ENCODE assay signal across 27 cellular contexts in the genomic region with DNA sequence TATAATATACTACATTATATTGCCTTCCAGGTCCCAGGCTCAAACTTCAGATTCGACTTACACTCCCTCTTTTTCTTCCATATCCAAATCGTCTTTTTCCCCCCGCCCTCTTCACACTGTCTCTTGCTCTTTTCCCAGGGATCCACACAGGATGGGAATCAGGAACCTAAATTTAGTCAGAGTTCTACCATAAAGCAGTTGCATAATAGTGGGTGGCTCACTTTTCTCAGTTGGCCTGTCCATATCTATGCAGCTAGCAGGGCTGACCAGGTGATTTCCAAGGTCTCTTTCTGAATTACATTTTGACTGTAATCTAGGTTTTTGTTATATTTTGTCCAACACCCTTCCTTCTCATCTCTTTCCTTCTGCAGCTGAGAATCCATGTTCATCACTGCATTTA. TPM values are rescaled to one million over a fixed set of nuclear protein-coding genes. Genes with fewer than 3 reads are reported as not detected.
DNase-seq lines count a peak whose midpoint lies in the region; ATAC-seq, FAIRE-seq and TF ChIP-seq lines count a peak whose summit lies in the region.
"Had no signal": no experiment of that assay in that cellular context is flagged by ENCODE, and none has a peak within 500 bp of the region (broad histone marks: within the 10 kb centered on the region; RNA-seq: fewer than 3 reads in every experiment).

No MANE protein-coding gene starts in this region.

- no peak overlapping the region for H3K9ac ChIP-seq in mammary epithelial cell (ENCODE audit: insufficient read depth, low read length)
- no peak overlapping the region for H3K9ac ChIP-seq in HepG2 (ENCODE audit: insufficient read depth, low read depth, low read length)
- H3K9ac ChIP-seq: BLaER1 treated with 17β-estradiol and CSF1 and Interleukin-3, amounts not matched to agents 10 nM and 100 nM had no signal

- dilution Hi-C loops in mammary epithelial cell (cut with HindIII; ENCODE audit: low sequenced_read_pairs): no loop called here

- H2AFZ ChIP-seq in mammary epithelial cell (ENCODE audit: low read depth, low read length) (no peak overlapping the region), HepG2 (ENCODE audit: low read length) (no peak overlapping the region)

- peaks cover 7% of the 10 kb centered on the region for H3K36me3 Mint-ChIP-seq in MCF 10A (ENCODE audit: insufficient read depth, unreplicated experiment)
- peaks cover 5% of the 10 kb centered on the region for H3K36me3 Mint-ChIP-seq in progenitor cell of endocrine pancreas (ENCODE audit: insufficient read depth)
- H3K36me3 Mint-ChIP-seq: CD14-positive monocyte had no signal

- DNase-seq in MCF 10A (ENCODE audit: unreplicated experiment) (no peak), mammary epithelial cell (no peak), right lobe of liver (no peak), HepG2 (ENCODE audit: low spot score) (no peak), progenitor cell of endocrine pancreas (ENCODE audit: low spot score, unreplicated experiment) (no peak), WERI-Rb-1 (no peak), lower lobe of right lung (no peak)
- DNase-seq: AML-193; BE2C; CD4-positive, alpha-beta T cell; CD8-positive, alpha-beta memory T cell; DMS 273 treated with DMSO at 0.1 percent for 48 hours; DMS79; EL; GDM1; GOT3; HFFc6 had no signal

- in situ Hi-C loops in mammary epithelial cell (cut with MboI; ENCODE audit: low sequenced_read_pairs in 2 of 2) (no loop called here), HepG2 (cut with HindIII; ENCODE audit: extremely low pct_ligation_motif_present, low pct_unique_long_range_greater_than_20kb) (no loop called here)

- H3K9me3 Mint-ChIP-seq in MCF 10A (ENCODE audit: unreplicated experiment): no peaks in the 10 kb centered on the region
- H3K9me3 Mint-ChIP-seq in progenitor cell of endocrine pancreas (ENCODE audit: low read depth): no peaks in the 10 kb centered on the region
- H3K9me3 Mint-ChIP-seq: CD14-positive monocyte; CD4-positive, alpha-beta T cell; CD8-positive, alpha-beta memory T cell; HFFc6 had no signal

- no peak for TF ChIP-seq POLR2A in right lobe of liver (IDR thresholded peaks at IDR 0.05)
- TF ChIP-seq POLR2A in HepG2 (IDR thresholded peaks at IDR 0.05; ENCODE audit: insufficient read depth in 1 of 2, low read depth in 2 of 2, low read length in 2 of 2): no peak

- WGBS in mammary epithelial cell (ENCODE audit: low coverage, missing lambda C conversion rate): 100% methylated on average over 3 of the region's 3 CpGs
- 69% methylated on average over 3 of the region's 3 CpGs for WGBS in right lobe of liver (ENCODE audit: insufficient coverage, low coverage, low lambda C conversion rate, missing lambda C conversion rate)
- WGBS in HepG2 (ENCODE audit: low lambda C conversion rate): 17% methylated on average over 3 of the region's 3 CpGs

- H3K79me2 ChIP-seq in mammary epithelial cell (ENCODE audit: insufficient read depth, low read length): no peaks in the 10 kb centered on the region
- H3K79me2 ChIP-seq in HepG2 (ENCODE audit: insufficient read depth, low read length): no peaks in the 10 kb centered on the region

- no peak for FAIRE-seq in HepG2 (lab: Jason Lieb, UNC)
- FAIRE-seq: A204.1, D721Med, GM12878, GM19239, H54 had no signal

- H3K4me3 Mint-ChIP-seq in MCF 10A (ENCODE audit: unreplicated experiment): no peak overlapping the region
- no peak overlapping the region for H3K4me3 Mint-ChIP-seq in progenitor cell of endocrine pancreas (ENCODE audit: low read depth)
- H3K4me3 Mint-ChIP-seq: CD14-positive monocyte; CD4-positive, alpha-beta T cell; CD8-positive, alpha-beta memory T cell; HFFc6 had no signal

- no peak for TF ChIP-seq EP300 in HepG2 (IDR thresholded peaks at IDR 0.05; ENCODE audit: low read depth in 2 of 2, low read length in 2 of 2)
- no peak for TF ChIP-seq EP300 in HepG2 (CRISPR knock-in tag; IDR thresholded peaks at IDR 0.05; ENCODE audit: borderline replicate concordance)

- H3K4me2 ChIP-seq in mammary epithelial cell (ENCODE audit: insufficient read depth, low read depth, low read length): no peak overlapping the region
- no peak overlapping the region for H3K4me2 ChIP-seq in HepG2 (ENCODE audit: low read depth, low read length)
- H3K4me2 ChIP-seq: BLaER1 treated with 17β-estradiol and CSF1 and Interleukin-3, amounts not matched to agents 10 nM and 100 nM had no signal

- ATAC-seq in right lobe of liver: peak; percentile 47 to 73 (median 55)
- no peak for ATAC-seq in HepG2
- ATAC-seq in lower lobe of right lung: no peak
- ATAC-seq in GM21825 (IDR thresholded peaks at IDR 0.05; ENCODE audit: unreplicated experiment): no peak
- ATAC-seq: GM12878 had no signal

- CTCF ChIA-PET in MCF 10A (lab: Yijun Ruan, JAX): no interaction called here
- CTCF ChIA-PET in mammary epithelial cell (lab: Charles Lee; ENCODE audit: low non-redundant PET): no interaction called here
- CTCF ChIA-PET in HepG2 (lab: Yijun Ruan, JAX; ENCODE audit: low intra/inter-chr PET ratio, low total read pairs): no interaction called here

- TF ChIP-seq RAD21 in HepG2 (CRISPR knock-in tag; IDR thresholded peaks at IDR 0.05): no peak

- no TSS peak for BruUV-seq in MCF 10A (replicated peaks; lab: Mats Ljungman, UMichigan)
- BruUV-seq in mammary epithelial cell (replicated peaks; lab: Mats Ljungman, UMichigan): no TSS peak
- BruUV-seq in HepG2 (replicated peaks; lab: Mats Ljungman, UMichigan): no TSS peak

- peaks cover 12% of the 10 kb centered on the region for H3K36me3 ChIP-seq in mammary epithelial cell (ENCODE audit: insufficient read depth, low read length)
- peaks cover 0 to 9% (median 0%) of the 10 kb centered on the region in 4 donors for H3K36me3 ChIP-seq in right lobe of liver
- H3K36me3 ChIP-seq in HepG2 (replicated peaks in 1 of 2; ENCODE audit: control insufficient read depth in 1 of 2, insufficient read depth in 2 of 2, low read length in 2 of 2): no peaks in the 10 kb centered on the region
- no peaks in the 10 kb centered on the region for H3K36me3 ChIP-seq in WERI-Rb-1
- peaks cover 20% of the 10 kb centered on the region for H3K36me3 ChIP-seq in lower lobe of right lung
- H3K36me3 ChIP-seq: BE2C; BLaER1 treated with 17β-estradiol and CSF1 and Interleukin-3, amounts not matched to agents 10 nM and 100 nM; HAP-1 had no signal

- intact Hi-C loops in MCF 10A (cut with micrococcal nuclease) (no loop called here), mammary epithelial cell (cut with micrococcal nuclease) (no loop called here), right lobe of liver (cut with DNase I) (no loop called here), HepG2 (cut with micrococcal nuclease; ENCODE audit: unreplicated experiment) (no loop called here), lower lobe of right lung (cut with DNase I) (no loop called here)

- H3K27ac ChIP-seq in mammary epithelial cell (ENCODE audit: insufficient read depth, low read depth, low read length): no peak overlapping the region
- peak overlapping the region; percentile 19 to 89 (median 87) for H3K27ac ChIP-seq in right lobe of liver
- H3K27ac ChIP-seq in HepG2 (ENCODE audit: extremely low read length, insufficient read depth, low read length): no peak overlapping the region
- H3K27ac ChIP-seq in WERI-Rb-1: no peak overlapping the region
- H3K27ac ChIP-seq in lower lobe of right lung: no peak overlapping the region
- H3K27ac ChIP-seq: 22Rv1; BLaER1 treated with 17β-estradiol and CSF1 and Interleukin-3, amounts not matched to agents 10 nM and 100 nM had no signal

- no peak overlapping the region for H3K4me3 ChIP-seq in mammary epithelial cell (replicated peaks in 1 of 3; ENCODE audit: insufficient read depth in 1 of 3, low read depth in 2 of 3, low read length in 3 of 3)
- H3K4me3 ChIP-seq in right lobe of liver: no peak overlapping the region
- no peak overlapping the region for H3K4me3 ChIP-seq in HepG2 (replicated peaks in 1 of 3; ENCODE audit: insufficient read depth in 1 of 3, low read depth in 2 of 3, low read length in 3 of 3)
- no peak overlapping the region for H3K4me3 ChIP-seq in WERI-Rb-1 (ENCODE audit: low read depth, low read length)
- no peak overlapping the region for H3K4me3 ChIP-seq in lower lobe of right lung
- H3K4me3 ChIP-seq: BLaER1 treated with 17β-estradiol and CSF1 and Interleukin-3, amounts not matched to agents 10 nM and 100 nM; GM12878; HAP-1 had no signal

- H3K9me3 ChIP-seq in mammary epithelial cell (replicated peaks; ENCODE audit: insufficient read depth, low read length): no peaks in the 10 kb centered on the region
- no peaks in the 10 kb centered on the region for H3K9me3 ChIP-seq in right lobe of liver
- no peaks in the 10 kb centered on the region for H3K9me3 ChIP-seq in HepG2 (ENCODE audit: low read length)
- H3K9me3 ChIP-seq in WERI-Rb-1 (ENCODE audit: severe bottlenecking): no peaks in the 10 kb centered on the region
- H3K9me3 ChIP-seq in lower lobe of right lung: no peaks in the 10 kb centered on the region
- H3K9me3 ChIP-seq: BE2C; BLaER1 treated with 17β-estradiol and CSF1 and Interleukin-3, amounts not matched to agents 10 nM and 100 nM; HAP-1 had no signal

- POLR2A ChIA-PET in MCF 10A (lab: Yijun Ruan, JAX): no interaction called here
- POLR2A ChIA-PET in HepG2 (lab: Yijun Ruan, JAX): no interaction called here

- H3K27ac Mint-ChIP-seq in MCF 10A (ENCODE audit: low read depth, unreplicated experiment): peak overlapping the region; percentile 56
- peak overlapping the region; percentile 34 for H3K27ac Mint-ChIP-seq in progenitor cell of endocrine pancreas
- H3K27ac Mint-ChIP-seq: CD4-positive, alpha-beta T cell; HFFc6 had no signal

- no peaks in the 10 kb centered on the region for H3K4me1 ChIP-seq in mammary epithelial cell (ENCODE audit: insufficient read depth, low read length)
- H3K4me1 ChIP-seq in right lobe of liver: peaks cover 0 to 21% (median 8%) of the 10 kb centered on the region in 4 donors
- peaks cover 8% of the 10 kb centered on the region; the same call in 1 of the 2 replicates for H3K4me1 ChIP-seq in HepG2 (ENCODE audit: insufficient read depth, low read length)
- no peaks in the 10 kb centered on the region for H3K4me1 ChIP-seq in lower lobe of right lung
- H3K4me1 ChIP-seq: BE2C; BLaER1 treated with 17β-estradiol and CSF1 and Interleukin-3, amounts not matched to agents 10 nM and 100 nM; HAP-1 had no signal

- no peak for TF ChIP-seq CTCF in MCF 10A (IDR thresholded peaks at IDR 0.05; ENCODE audit: unreplicated experiment)
- no peak for TF ChIP-seq CTCF in mammary epithelial cell (conservative IDR thresholded peaks at IDR 0.05 in 1 of 2, IDR thresholded peaks at IDR 0.05 in 1 of 2; ENCODE audit: extremely low read depth in 1 of 2, insufficient read depth in 1 of 2, low read depth in 1 of 2, low read length in 2 of 2)
- no peak for TF ChIP-seq CTCF in right lobe of liver (IDR thresholded peaks at IDR 0.05)
- TF ChIP-seq CTCF in HepG2 (CRISPR knock-in tag; IDR thresholded peaks at IDR 0.05): no peak
- TF ChIP-seq CTCF in progenitor cell of endocrine pancreas (IDR thresholded peaks at IDR 0.05; ENCODE audit: unreplicated experiment): no peak
- TF ChIP-seq CTCF in WERI-Rb-1 (IDR thresholded peaks at IDR 0.05; ENCODE audit: low read depth, low read length): no peak
- TF ChIP-seq CTCF in lower lobe of right lung (IDR thresholded peaks at IDR 0.05): no peak

- no peaks in the 10 kb centered on the region for H4K20me1 ChIP-seq in mammary epithelial cell (ENCODE audit: insufficient read depth, low read length)
- no peaks in the 10 kb centered on the region for H4K20me1 ChIP-seq in HepG2 (ENCODE audit: insufficient read depth, low read length)
- H4K20me1 ChIP-seq: BLaER1 treated with 17β-estradiol and CSF1 and Interleukin-3, amounts not matched to agents 10 nM and 100 nM had no signal

- H3K27me3 Mint-ChIP-seq in MCF 10A (ENCODE audit: insufficient read depth, unreplicated experiment): no peaks in the 10 kb centered on the region
- no peaks in the 10 kb centered on the region for H3K27me3 Mint-ChIP-seq in progenitor cell of endocrine pancreas

- no peaks in the 10 kb centered on the region for H3K4me1 Mint-ChIP-seq in MCF 10A (ENCODE audit: insufficient read depth, unreplicated experiment)
- H3K4me1 Mint-ChIP-seq in progenitor cell of endocrine pancreas (ENCODE audit: low read depth): peaks cover 5% of the 10 kb centered on the region
- H3K4me1 Mint-ChIP-seq: CD14-positive monocyte; CD8-positive, alpha-beta memory T cell had no signal

- H3K27me3 ChIP-seq in mammary epithelial cell (ENCODE audit: insufficient read depth, low read length) (no peaks in the 10 kb centered on the region), right lobe of liver (no peaks in the 10 kb centered on the region), HepG2 (ENCODE audit: control insufficient read depth in 1 of 2, insufficient read depth in 2 of 2, low read length in 2 of 2) (no peaks in the 10 kb centered on the region), WERI-Rb-1 (ENCODE audit: insufficient read depth, low read depth, severe bottlenecking) (no peaks in the 10 kb centered on the region), lower lobe of right lung (ENCODE audit: low read depth) (no peaks in the 10 kb centered on the region)
- H3K27me3 ChIP-seq: BLaER1 treated with 17β-estradiol and CSF1 and Interleukin-3, amounts not matched to agents 10 nM and 100 nM had no signal

RNA-seq across cellular contexts. Expression of gene BCAS2, which starts 7.7 kb away (rescaled TPM):
- total RNA-seq in MCF 10A (2022) (85.4 and 97.2 TPM in 2 replicates), mammary epithelial cell (10 to 100 TPM; 30.2 to 46.5 TPM), right lobe of liver (10 to 100 TPM; 16.4 to 32.0 (median 22.6) TPM), HepG2 (2016; rRNA removed; fragmentation: Illumina TruSeq; extraction: Trizol) (47.4 and 78.0 TPM in 2 replicates), progenitor cell of endocrine pancreas (57.6 and 58.5 TPM in 2 replicates), lower lobe of right lung (24.1 TPM)
- polyA plus RNA-seq in mammary epithelial cell (24.6 TPM), HepG2 (2011; rRNA removed) (15.2 and 18.0 TPM in 2 replicates)
- polyA minus RNA-seq in mammary epithelial cell: 15.0 TPM
- 15.1 and 16.9 TPM in 2 replicates for total RNA-seq in HepG2 (2016; cell fraction: cytosol; rRNA removed; fragmentation: Illumina TruSeq; extraction: Trizol; ENCODE audit: low read depth)
- total RNA-seq in HepG2 (2016; cell fraction: insoluble cytoplasmic fraction; rRNA removed; fragmentation: Illumina TruSeq; extraction: Trizol): 49.7 and 77.0 TPM in 2 replicates
- 18.4 and 19.7 TPM in 2 replicates for total RNA-seq in HepG2 (2016; cell fraction: membrane; rRNA removed; fragmentation: Illumina TruSeq; extraction: Trizol)
- 15.4 and 17.0 TPM in 2 replicates for total RNA-seq in HepG2 (2016; cell fraction: nucleus; rRNA removed; fragmentation: Illumina TruSeq; extraction: Trizol)
- 10.1 and 14.0 TPM in 2 replicates for polyA plus RNA-seq in HepG2 (2011; cell fraction: cytosol; rRNA removed)
- 3.4 and 4.6 TPM in 2 replicates for polyA plus RNA-seq in HepG2 (2011; cell fraction: nucleus; rRNA removed)
- polyA plus RNA-seq in HepG2 (2012): 28.4 and 35.8 TPM in 2 replicates
- 7.2 and 7.8 TPM in 2 replicates for polyA plus RNA-seq in HepG2 (2016; cell fraction: cytosol; fragmentation: Illumina TruSeq; extraction: Trizol; ENCODE audit: low read depth)
- 83.2 and 90.7 TPM in 2 replicates for polyA plus RNA-seq in HepG2 (2016; cell fraction: insoluble cytoplasmic fraction; fragmentation: Illumina TruSeq; extraction: Trizol; ENCODE audit: low read depth)
- polyA plus RNA-seq in HepG2 (2016; cell fraction: membrane; fragmentation: Illumina TruSeq; extraction: Trizol; ENCODE audit: low read depth): 10.8 and 12.7 TPM in 2 replicates
- 21.0 and 22.8 TPM in 2 replicates for polyA plus RNA-seq in HepG2 (2016; cell fraction: nucleus; fragmentation: Illumina TruSeq; extraction: Trizol; ENCODE audit: insufficient read depth, low read depth)
- 2.9 and 10.1 TPM in 2 replicates for polyA minus RNA-seq in HepG2 (2011; rRNA and poly(A)+ RNA removed; ENCODE audit: low replicate concordance)
- polyA minus RNA-seq in HepG2 (2011; cell fraction: cytosol; rRNA and poly(A)+ RNA removed): 10.5 and 11.5 TPM in 2 replicates
- polyA minus RNA-seq in HepG2 (2011; cell fraction: nucleus; rRNA and poly(A)+ RNA removed): 6.8 and 7.7 TPM in 2 replicates

Comparison
In these comparisons a context has a peak if more than half of its experiments do, and no peak if none do; other contexts are left out.
1. H3K27ac ChIP-seq: peak in right lobe of liver (3 of 3); none in mammary epithelial cell (single experiment), HepG2 (single experiment), WERI-Rb-1 (single experiment) and lower lobe of right lung (single experiment).
2. ATAC-seq: peak in right lobe of liver (4 of 4); none in HepG2 (single experiment), lower lobe of right lung (0 of 2) and GM21825 (single experiment).